ENCODE assay signal across 19 cellular contexts in genomic region chr4:122830392-122831095, GRCh38. TPM values are rescaled to one million over a fixed set of nuclear protein-coding genes. Genes with fewer than 3 reads are reported as not detected.
DNase-seq lines count a peak whose midpoint lies in the region; ATAC-seq and TF ChIP-seq lines count a peak whose summit lies in the region.
"Had no signal": no experiment of that assay in that cellular context is flagged by ENCODE, and none has a peak within 500 bp of the region (broad histone marks: within the 10 kb centered on the region; RNA-seq: fewer than 3 reads in every experiment).

No MANE protein-coding gene starts in this region.

- H3K14ac ChIP-seq in neuronal stem cell (ENCODE audit: low read length), result no peak overlapping the region

- POLR2A ChIA-PET in AG04450 (lab: Yijun Ruan, JAX), result no interaction called here

- H3K36me3 ChIP-seq in NT2/D1 (ENCODE audit: insufficient read depth, insufficient read length, low read length) (peaks cover 39% of the 10 kb centered on the region), neuronal stem cell (replicated peaks in 1 of 2; ENCODE audit: control insufficient read depth in 2 of 2, insufficient read depth in 2 of 2, low read length in 2 of 2) (peaks cover 0 to 9% of the 10 kb centered on the region in 2 donors)

- TF ChIP-seq CTCF in AG04450 (IDR thresholded peaks at IDR 0.05; ENCODE audit: low read depth, low read length) (no peak), fibroblast of mammary gland (conservative IDR thresholded peaks at IDR 0.05; ENCODE audit: control insufficient read depth, insufficient read depth, low read depth, low read length) (no peak)

- no peak overlapping the region for H3K27ac Mint-ChIP-seq in effector memory CD8-positive, alpha-beta T cell

- H3K79me1 ChIP-seq in neuronal stem cell (ENCODE audit: low read depth, low read length), result peaks cover 5% of the 10 kb centered on the region

- H3K18ac ChIP-seq in neuronal stem cell (ENCODE audit: low read length), result peak overlapping the region; percentile 7

- DNase-seq in AG04450 (ENCODE audit: low read depth, low spot score) (no peak), NT2/D1 (ENCODE audit: low read depth, low spot score) (no peak), fibroblast of mammary gland (ENCODE audit: low read depth) (peak; percentile 66), neuronal stem cell (ENCODE audit: low spot score) (no peak), cerebellum (ENCODE audit: low spot score) (no peak)
- no peak for DNase-seq in effector memory CD8-positive, alpha-beta T cell
- DNase-seq: DMS 273 treated with DMSO at 0.1 percent for 48 hours; effector CD8-positive, alpha-beta T cell; left colon; NCI-H1694 treated with DMSO at 0.1 percent for 48 hours; NCI-H524 treated with DMSO at 0.1 percent for 48 hours; PC-9; stimulated activated CD4-positive, alpha-beta T cell treated with anti-CD3 and anti-CD28 coated beads, Interleukin-2, amount 100 ng/mL, for 24 hours; SW 1271; WERI-Rb-1 had no signal

- no peak overlapping the region for H2BK5ac ChIP-seq in neuronal stem cell (ENCODE audit: low read length)

- no peak overlapping the region for H2BK120ac ChIP-seq in neuronal stem cell (ENCODE audit: low read depth, low read length)

- ATAC-seq in GM21825 (IDR thresholded peaks at IDR 0.05; ENCODE audit: unreplicated experiment) (no peak), GM18519 (IDR thresholded peaks at IDR 0.05; ENCODE audit: low FRiP score, unreplicated experiment) (no peak)
- ATAC-seq in effector memory CD8-positive, alpha-beta T cell (replicated peaks), result no peak
- ATAC-seq: body of pancreas, left colon had no signal

- H3K4me1 Mint-ChIP-seq in effector memory CD8-positive, alpha-beta T cell (ENCODE audit: low read depth in 2 of 2), result peaks cover 9 to 11% of the 10 kb centered on the region in 2 donors

- H3K27ac ChIP-seq in AG04450 (ENCODE audit: low read depth, low read length), result peak overlapping the region; percentile 4
- H3K27ac ChIP-seq in neuronal stem cell (replicated peaks; ENCODE audit: low read length), result no peak overlapping the region
- H3K27ac ChIP-seq: body of pancreas, PC-9, WERI-Rb-1 had no signal

- no peak overlapping the region for H4K8ac ChIP-seq in neuronal stem cell (ENCODE audit: low read depth, low read length)

- WGBS in neuronal stem cell (ENCODE audit: extremely low coverage in 2 of 2, insufficient read length in 2 of 2, insufficient replicate concordance in 1 of 2), 2 donors, result no CpG with 5 or more reads among the region's 5 CpGs

- H3K9me3 ChIP-seq in AG04450 (ENCODE audit: control insufficient read depth, insufficient read depth, low read length) (peaks cover 5% of the 10 kb centered on the region; the same call in 1 of the 2 replicates), NT2/D1 (ENCODE audit: insufficient read depth, low read length) (no peaks in the 10 kb centered on the region), neuronal stem cell (replicated peaks in 1 of 2; ENCODE audit: control insufficient read depth in 2 of 2, insufficient read depth in 1 of 2, low read depth in 1 of 2, low read length in 2 of 2) (peaks cover 0 to 10% of the 10 kb centered on the region in 2 donors)
- H3K9me3 ChIP-seq: body of pancreas, HAP-1 had no signal

- H2AFZ ChIP-seq in neuronal stem cell (ENCODE audit: low read length), result no peak overlapping the region
- H2AFZ ChIP-seq: PC-9 had no signal

- H3K4me1 ChIP-seq in NT2/D1 (ENCODE audit: insufficient read depth, insufficient read length) (peaks cover 3% of the 10 kb centered on the region), neuronal stem cell (ENCODE audit: control insufficient read depth in 2 of 2, insufficient read depth in 1 of 2, low read depth in 1 of 2, low read length in 2 of 2) (peaks cover 1 to 5% of the 10 kb centered on the region in 2 donors)

- no peak overlapping the region for H3K23ac ChIP-seq in neuronal stem cell (ENCODE audit: low read depth, low read length, poor library complexity)

- no peak overlapping the region for H4K91ac ChIP-seq in neuronal stem cell (ENCODE audit: low read depth, low read length, poor library complexity)

- H3K4me3 ChIP-seq in AG04450 (ENCODE audit: low read depth, low read length), result no peak overlapping the region
- no peak overlapping the region for H3K4me3 ChIP-seq in NT2/D1 (ENCODE audit: insufficient read length, low read depth)
- no peak overlapping the region for H3K4me3 ChIP-seq in fibroblast of mammary gland (ENCODE audit: control insufficient read depth, low read depth, low read length)
- H3K4me3 ChIP-seq in neuronal stem cell (ENCODE audit: low read length in 2 of 2), result no peak overlapping the region
- H3K4me3 ChIP-seq: body of pancreas, HAP-1, PC-9 had no signal

- H3K36me3 Mint-ChIP-seq in effector memory CD8-positive, alpha-beta T cell (ENCODE audit: insufficient read depth), result peaks cover 6% of the 10 kb centered on the region

- CTCF ChIA-PET in AG04450 (lab: Charles Lee), result interaction anchor here (1.0 to 1.9 kb wide), 4 partner anchors 47 to 113 kb away, joined by 3 to 6 read pairs (median 5); no protein-coding TSS in a partner anchor

- H3K27me3 Mint-ChIP-seq in effector memory CD8-positive, alpha-beta T cell, result peaks cover 46 to 62% of the 10 kb centered on the region in 2 donors

- no peak overlapping the region for H3K4ac ChIP-seq in neuronal stem cell (ENCODE audit: low read length)

- H3K4me3 Mint-ChIP-seq in effector memory CD8-positive, alpha-beta T cell, result no peak overlapping the region

- no peak overlapping the region for H3K4me2 ChIP-seq in neuronal stem cell (ENCODE audit: insufficient read depth, low read length, poor library complexity, severe bottlenecking)
- H3K4me2 ChIP-seq: PC-9 had no signal

- no peak overlapping the region for H2BK15ac ChIP-seq in neuronal stem cell (ENCODE audit: low read length)

- H3K9me3 Mint-ChIP-seq in effector memory CD8-positive, alpha-beta T cell, result no peaks in the 10 kb centered on the region

- H2BK12ac ChIP-seq in neuronal stem cell (ENCODE audit: low read length), result no peak overlapping the region

- H3K9ac ChIP-seq in NT2/D1 (ENCODE audit: insufficient read length, low read depth), result peak overlapping the region; percentile 34
- H3K9ac ChIP-seq in neuronal stem cell (ENCODE audit: low read depth, low read length, poor library complexity), result no peak overlapping the region

- no peak overlapping the region for H2AK5ac ChIP-seq in neuronal stem cell (ENCODE audit: low read depth, low read length)

- H3K27me3 ChIP-seq in AG04450 (ENCODE audit: control insufficient read depth, insufficient read depth, low read length) (no peaks in the 10 kb centered on the region), NT2/D1 (ENCODE audit: insufficient read depth, insufficient read length) (no peaks in the 10 kb centered on the region), neuronal stem cell (ENCODE audit: control insufficient read depth in 3 of 3, insufficient read depth in 3 of 3, low read depth in 1 of 3, low read length in 3 of 3) (no peaks in the 10 kb centered on the region)

RNA-seq across cellular contexts. Expression of gene FGF2, which starts 3.9 kb away (rescaled TPM):
- polyA plus RNA-seq in AG04450 (2011; rRNA removed), result 18.4 and 25.1 TPM in 2 replicates
- 19.3 and 27.6 TPM in 2 replicates for polyA minus RNA-seq in AG04450 (2011; rRNA and poly(A)+ RNA removed)
- polyA plus RNA-seq in neuronal stem cell (2013, experiment 1 of 2), result 14.7 TPM
- 15.1 TPM for polyA plus RNA-seq in neuronal stem cell (2013, experiment 2 of 2)
- total RNA-seq in cerebellum, result 12.1 TPM
